Comparison of ENCODE assay signal across 10 cellular contexts in genomic region chr11:22617868-22618267, GRCh38.
"Had no signal": no experiment of that assay in that cellular context is flagged by ENCODE, and none has a peak within 500 bp of the region (broad histone marks: within the 10 kb centered on the region; RNA-seq: fewer than 3 reads in every experiment).

No MANE protein-coding gene starts in this region.

- H3K4me3 ChIP-seq: GM23248, HAP-1 had no signal

- H3K9me3 ChIP-seq: HAP-1 had no signal

- FAIRE-seq: H1, H54, HTR-8/SVneo had no signal

- H3K4me1 ChIP-seq: HAP-1 had no signal

- H3K4me2 ChIP-seq: KMS-11 had no signal

- H3K4me3 Mint-ChIP-seq: HFFc6, IgD-negative memory B cell had no signal

- H3K27ac ChIP-seq: GM23248, KMS-11 had no signal

- H2AFZ ChIP-seq: GM23248 had no signal

- H3K27ac Mint-ChIP-seq: HFFc6, IgD-negative memory B cell had no signal

- H3K36me3 ChIP-seq: HAP-1 had no signal

- DNase-seq: GM23248, HFFc6, KBM-7 had no signal

- ATAC-seq: HCT116 had no signal

- H3K9me3 Mint-ChIP-seq: HFFc6 had no signal

- H3K9ac ChIP-seq: GM23248, KMS-11 had no signal
